In the genomic region with DNA sequence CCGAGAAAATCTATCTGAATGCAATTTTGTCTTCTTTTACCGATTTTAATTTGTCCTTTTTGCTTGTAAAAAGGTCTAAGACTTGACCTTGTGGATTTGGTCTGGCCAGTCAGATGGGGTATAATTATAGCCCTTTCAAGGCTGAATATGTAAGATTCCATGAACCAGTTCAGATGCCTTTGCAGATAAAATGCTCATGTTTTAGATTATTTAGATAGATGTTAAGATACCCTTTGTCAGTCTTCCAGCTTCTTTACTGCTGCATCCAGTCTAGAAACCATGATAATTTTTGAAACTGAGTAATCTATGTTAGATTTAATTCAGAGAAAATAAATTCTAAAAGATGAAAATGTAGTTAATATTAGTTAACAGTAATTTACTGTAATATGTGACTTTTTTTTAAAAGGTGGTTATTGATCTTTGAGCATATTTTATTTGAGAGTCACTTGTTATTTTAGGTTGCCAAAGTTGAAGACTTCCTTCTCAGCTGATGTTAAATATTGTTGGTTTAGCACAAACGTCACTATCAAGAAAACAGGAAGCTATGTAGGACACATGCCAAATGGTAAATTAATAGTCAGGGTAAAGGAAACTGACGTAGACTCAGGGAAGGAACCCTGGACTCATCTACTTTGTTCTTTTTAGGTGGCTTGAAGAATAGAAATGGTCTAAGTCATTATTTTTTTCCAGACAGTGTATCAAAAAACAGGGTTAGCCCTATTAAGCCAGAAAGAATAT, we compare ENCODE assay signal across 8 cellular contexts. TPM values are rescaled to one million over a fixed set of nuclear protein-coding genes. Genes with fewer than 3 reads are reported as not detected.
DNase-seq lines count a peak whose midpoint lies in the region; ATAC-seq, FAIRE-seq and TF ChIP-seq lines count a peak whose summit lies in the region.

No MANE protein-coding gene starts in this region.

- intact Hi-C loops in activated CD4-positive, alpha-beta T cell treated with anti-CD3 and anti-CD28 coated beads for 36 hours (cut with DNase I, micrococcal nuclease) = no loop called here
- intact Hi-C loops in kidney (cut with DNase I) = no loop called here

- no peaks in the 10 kb centered on the region for H3K9me3 Mint-ChIP-seq in activated CD4-positive, alpha-beta T cell treated with anti-CD3 and anti-CD28 coated beads for 36 hours (ENCODE audit: low read depth)

- no peak for DNase-seq in activated CD4-positive, alpha-beta T cell treated with anti-CD3 and anti-CD28 coated beads for 36 hours
- no peak for DNase-seq in activated CD4-positive, alpha-beta T cell treated with anti-CD3 and anti-CD28 coated beads for 1 hour
- DNase-seq in astrocyte of the hippocampus (ENCODE audit: low read depth, low spot score) = peak; percentile 8
- no peak for DNase-seq in kidney
- no peak for DNase-seq in suprapubic skin (ENCODE audit: low spot score in 2 of 2)
- no peak for DNase-seq in H7
- no peak for DNase-seq in BE2C
- DNase-seq in activated effector memory CD4-positive, alpha-beta T cell treated with anti-CD3 and anti-CD28 coated beads, Interleukin-2, amount 50 U/mL, for 16 hours = no peak

- WGBS in suprapubic skin = 63% methylated on average over 4 of the region's 4 CpGs

- H3K36me3 ChIP-seq in kidney (ENCODE audit: control insufficient read depth in 1 of 2, insufficient read depth in 2 of 2, low read length in 2 of 2) (no peaks in the 10 kb centered on the region), suprapubic skin (no peaks in the 10 kb centered on the region), H7 (replicated peaks; ENCODE audit: control insufficient read depth, insufficient read depth, low read length) (no peaks in the 10 kb centered on the region), BE2C (no peaks in the 10 kb centered on the region)

- CTCF ChIA-PET in activated CD4-positive, alpha-beta T cell treated with anti-CD3 and anti-CD28 coated beads for 36 hours (lab: Charles Lee) = no interaction called here

- TF ChIP-seq CTCF in kidney (IDR thresholded peaks at IDR 0.05; ENCODE audit: borderline replicate concordance, extremely low read depth, insufficient read depth) = no peak
- TF ChIP-seq CTCF in suprapubic skin (IDR thresholded peaks at IDR 0.05) = no peak
- no peak for TF ChIP-seq CTCF in BE2C (IDR thresholded peaks at IDR 0.05; ENCODE audit: low read depth, low read length)

- H3K36me3 Mint-ChIP-seq in activated CD4-positive, alpha-beta T cell treated with anti-CD3 and anti-CD28 coated beads for 36 hours (ENCODE audit: low read depth) = peaks cover 1% of the 10 kb centered on the region

- no peak for TF ChIP-seq EP300 in suprapubic skin (IDR thresholded peaks at IDR 0.05)

- POLR2A ChIA-PET in activated CD4-positive, alpha-beta T cell treated with anti-CD3 and anti-CD28 coated beads for 36 hours (lab: Charles Lee) = no interaction called here

- peak; percentile 36 for ATAC-seq in activated CD4-positive, alpha-beta T cell treated with anti-CD3 and anti-CD28 coated beads for 36 hours

- H3K9me3 ChIP-seq in kidney (ENCODE audit: control insufficient read depth in 1 of 2, low read length in 2 of 2) (no peaks in the 10 kb centered on the region), suprapubic skin (no peaks in the 10 kb centered on the region), BE2C (no peaks in the 10 kb centered on the region)

- H3K27ac ChIP-seq in kidney (ENCODE audit: low read depth in 2 of 2, low read length in 2 of 2) (peak overlapping the region; percentile 61 to 86), suprapubic skin (peak overlapping the region; percentile 27)

- H3K27me3 ChIP-seq in suprapubic skin (no peaks in the 10 kb centered on the region), H7 (ENCODE audit: control insufficient read depth, insufficient read depth, low read length) (no peaks in the 10 kb centered on the region), BE2C (no peaks in the 10 kb centered on the region)

- H3K4me3 ChIP-seq in kidney (ENCODE audit: low read length in 2 of 2) (no peak overlapping the region), suprapubic skin (no peak overlapping the region), H7 (ENCODE audit: insufficient read depth, low read depth, low read length) (no peak overlapping the region), BE2C (ENCODE audit: low read depth, low read length) (no peak overlapping the region)

- no peak overlapping the region for H3K4me3 Mint-ChIP-seq in activated CD4-positive, alpha-beta T cell treated with anti-CD3 and anti-CD28 coated beads for 36 hours

- no peak for TF ChIP-seq POLR2A in suprapubic skin (IDR thresholded peaks at IDR 0.05)

- no peak overlapping the region for H3K9ac ChIP-seq in kidney (ENCODE audit: low read length in 2 of 2)

- H3K4me1 ChIP-seq in kidney (ENCODE audit: control insufficient read depth in 1 of 2, insufficient read depth in 1 of 2, low read depth in 1 of 2, low read length in 2 of 2) (peaks cover 9 to 23% of the 10 kb centered on the region in 2 donors), suprapubic skin (peaks cover 21% of the 10 kb centered on the region), BE2C (peaks cover 29% of the 10 kb centered on the region)

- peaks cover 20% of the 10 kb centered on the region for H3K4me1 Mint-ChIP-seq in activated CD4-positive, alpha-beta T cell treated with anti-CD3 and anti-CD28 coated beads for 36 hours

- FAIRE-seq in kidney (lab: Jason Lieb, UNC) = peak; percentile 99

- no peaks in the 10 kb centered on the region for H3K27me3 Mint-ChIP-seq in activated CD4-positive, alpha-beta T cell treated with anti-CD3 and anti-CD28 coated beads for 36 hours

- H3K27ac Mint-ChIP-seq in activated CD4-positive, alpha-beta T cell treated with anti-CD3 and anti-CD28 coated beads for 36 hours = peak overlapping the region; percentile 48

RNA-seq across cellular contexts. Expression of gene BABAM2, which starts 29.8 kb away (rescaled TPM):
- 10 to 100 TPM; 58.4 to 81.1 TPM for total RNA-seq in activated CD4-positive, alpha-beta T cell treated with anti-CD3 and anti-CD28 coated beads for 36 hours
- total RNA-seq in kidney (74.1 TPM), suprapubic skin (10 to 100 TPM; 23.7 to 41.1 (median 27.9) TPM)
- polyA plus RNA-seq in kidney (ENCODE audit: insufficient read depth, low read depth, low replicate concordance) = 68.4 TPM
- total RNA-seq in H7 (2014; rRNA removed; shearing (Covaris generic)) = 25.3 TPM in 2 replicates
- polyA plus RNA-seq in BE2C (2012; ENCODE audit: insufficient read depth, insufficient read length, low read depth) = 26.7 TPM

RNA-seq across cellular contexts. Expression of gene RBKS, which starts 30.1 kb away (rescaled TPM):
- total RNA-seq in activated CD4-positive, alpha-beta T cell treated with anti-CD3 and anti-CD28 coated beads for 36 hours = 1 to 10 TPM; 4.6 to 6.4 TPM
- 10.3 TPM for total RNA-seq in kidney
- polyA plus RNA-seq in kidney (ENCODE audit: insufficient read depth, low read depth, low replicate concordance) = 28.7 TPM
- total RNA-seq in suprapubic skin = 1 to 10 TPM; 1.0 to 2.2 (median 1.5) TPM
- 1.1 and 1.7 TPM in 2 replicates for total RNA-seq in H7 (2014; rRNA removed; shearing (Covaris generic))
- polyA plus RNA-seq in BE2C (2012; ENCODE audit: insufficient read depth, insufficient read length, low read depth) = 5.0 TPM
